Comparison of ENCODE assay signal across 12 cellular contexts in genomic region chr15:66483131-66483566, GRCh38. TPM values are rescaled to one million over a fixed set of nuclear protein-coding genes. Genes with fewer than 3 reads are reported as not detected.
DNase-seq lines count a peak whose midpoint lies in the region; ATAC-seq, FAIRE-seq and TF ChIP-seq lines count a peak whose summit lies in the region.
"Had no signal": no experiment of that assay in that cellular context is flagged by ENCODE, and none has a peak within 500 bp of the region (broad histone marks: within the 10 kb centered on the region; RNA-seq: fewer than 3 reads in every experiment).

No MANE protein-coding gene starts in this region.

- no peak for ATAC-seq in activated CD8-positive, alpha-beta T cell treated with anti-CD3 and anti-CD28 coated beads for 36 hours
- ATAC-seq in activated CD8-positive, alpha-beta T cell treated with anti-CD3 and anti-CD28 coated beads, Interleukin-2, amount 10 ng/mL, durations not matched to agents 7 days and 5 days, result no peak
- ATAC-seq: stimulated activated memory B cell treated with anti-CD40 and anti-IgM and Interleukin-4, amounts not matched to agents 10 μg/mL and 1 μg/mL and 100 μg/mL, for 72 hours had no signal

- no peaks in the 10 kb centered on the region for H3K27me3 Mint-ChIP-seq in activated CD8-positive, alpha-beta T cell treated with anti-CD3 and anti-CD28 coated beads for 36 hours
- H3K27me3 Mint-ChIP-seq in activated CD8-positive, alpha-beta T cell treated with anti-CD3 and anti-CD28 coated beads, Interleukin-2, amount 10 ng/mL, durations not matched to agents 7 days and 5 days (ENCODE audit: low read depth), result no peaks in the 10 kb centered on the region
- no peaks in the 10 kb centered on the region for H3K27me3 Mint-ChIP-seq in activated naive CD4-positive, alpha-beta T cell treated with anti-CD3 and anti-CD28 coated beads for 36 hours (ENCODE audit: low read depth)
- H3K27me3 Mint-ChIP-seq: CD4-positive, alpha-beta T cell; stimulated activated memory B cell treated with anti-CD40 and anti-IgM and Interleukin-4, amounts not matched to agents 10 μg/mL and 1 μg/mL and 100 μg/mL, for 72 hours had no signal

- H3K9ac ChIP-seq in kidney (ENCODE audit: low read length in 2 of 2), result no peak overlapping the region

- H3K27ac ChIP-seq in kidney (ENCODE audit: low read depth in 2 of 2, low read length in 2 of 2), result no peak overlapping the region
- H3K27ac ChIP-seq: SJSA1 had no signal

- no peaks in the 10 kb centered on the region for H3K9me3 Mint-ChIP-seq in activated CD8-positive, alpha-beta T cell treated with anti-CD3 and anti-CD28 coated beads for 36 hours
- H3K9me3 Mint-ChIP-seq in activated CD8-positive, alpha-beta T cell treated with anti-CD3 and anti-CD28 coated beads, Interleukin-2, amount 10 ng/mL, durations not matched to agents 7 days and 5 days (ENCODE audit: insufficient read depth), result no peaks in the 10 kb centered on the region
- no peaks in the 10 kb centered on the region for H3K9me3 Mint-ChIP-seq in activated naive CD4-positive, alpha-beta T cell treated with anti-CD3 and anti-CD28 coated beads for 36 hours
- H3K9me3 Mint-ChIP-seq: CD4-positive, alpha-beta T cell; stimulated activated memory B cell treated with anti-CD40 and anti-IgM and Interleukin-4, amounts not matched to agents 10 μg/mL and 1 μg/mL and 100 μg/mL, for 72 hours had no signal

- H3K9me3 ChIP-seq in kidney (ENCODE audit: control insufficient read depth in 1 of 2, low read length in 2 of 2), result no peaks in the 10 kb centered on the region
- H3K9me3 ChIP-seq: SJSA1 had no signal

- H3K4me1 ChIP-seq in kidney (ENCODE audit: control insufficient read depth in 1 of 2, insufficient read depth in 1 of 2, low read depth in 1 of 2, low read length in 2 of 2), result peaks cover 0 to 2% of the 10 kb centered on the region in 2 donors

- peak overlapping the region; percentile 3 for H3K27ac Mint-ChIP-seq in activated CD8-positive, alpha-beta T cell treated with anti-CD3 and anti-CD28 coated beads for 36 hours
- H3K27ac Mint-ChIP-seq in activated CD8-positive, alpha-beta T cell treated with anti-CD3 and anti-CD28 coated beads, Interleukin-2, amount 10 ng/mL, durations not matched to agents 7 days and 5 days, result no peak overlapping the region
- H3K27ac Mint-ChIP-seq in activated naive CD4-positive, alpha-beta T cell treated with anti-CD3 and anti-CD28 coated beads for 36 hours, result no peak overlapping the region
- H3K27ac Mint-ChIP-seq: stimulated activated memory B cell treated with anti-CD40 and anti-IgM and Interleukin-4, amounts not matched to agents 10 μg/mL and 1 μg/mL and 100 μg/mL, for 72 hours had no signal

- FAIRE-seq in kidney (lab: Jason Lieb, UNC), result no peak

- no peak overlapping the region for H3K4me3 Mint-ChIP-seq in activated CD8-positive, alpha-beta T cell treated with anti-CD3 and anti-CD28 coated beads for 36 hours
- no peak overlapping the region for H3K4me3 Mint-ChIP-seq in activated CD8-positive, alpha-beta T cell treated with anti-CD3 and anti-CD28 coated beads, Interleukin-2, amount 10 ng/mL, durations not matched to agents 7 days and 5 days
- H3K4me3 Mint-ChIP-seq in activated naive CD4-positive, alpha-beta T cell treated with anti-CD3 and anti-CD28 coated beads for 36 hours, result no peak overlapping the region
- H3K4me3 Mint-ChIP-seq: CD4-positive, alpha-beta T cell; stimulated activated memory B cell treated with anti-CD40 and anti-IgM and Interleukin-4, amounts not matched to agents 10 μg/mL and 1 μg/mL and 100 μg/mL, for 72 hours had no signal

- no peak for DNase-seq in activated CD8-positive, alpha-beta T cell treated with anti-CD3 and anti-CD28 coated beads for 36 hours
- DNase-seq in activated CD8-positive, alpha-beta T cell treated with anti-CD3 and anti-CD28 coated beads, Interleukin-2, amount 10 ng/mL, durations not matched to agents 7 days and 5 days, result no peak
- DNase-seq in NCI-H1105 treated with DMSO at 0.1 percent for 48 hours (lab: John Stamatoyannopoulos, UW), result peak; percentile 18
- peak; percentile 48 for DNase-seq in choroid plexus epithelial cell (ENCODE audit: low read depth)
- peak; percentile 31 for DNase-seq in stromal cell of bone marrow (ENCODE audit: low read depth)
- DNase-seq in activated naive CD4-positive, alpha-beta T cell treated with anti-CD3 and anti-CD28 coated beads for 36 hours, result no peak
- DNase-seq in kidney, result no peak
- DNase-seq in dedifferentiated amniotic fluid mesenchymal stem cell (ENCODE audit: extremely low spot score), result no peak
- DNase-seq: activated T-cell treated with anti-CD3 and anti-CD28 coated beads for 4 hours; CD4-positive, alpha-beta T cell had no signal

- H3K36me3 Mint-ChIP-seq in activated CD8-positive, alpha-beta T cell treated with anti-CD3 and anti-CD28 coated beads for 36 hours (ENCODE audit: low read depth), result peaks cover 40% of the 10 kb centered on the region
- peaks cover 52% of the 10 kb centered on the region for H3K36me3 Mint-ChIP-seq in activated CD8-positive, alpha-beta T cell treated with anti-CD3 and anti-CD28 coated beads, Interleukin-2, amount 10 ng/mL, durations not matched to agents 7 days and 5 days (ENCODE audit: low read depth)
- H3K36me3 Mint-ChIP-seq in activated naive CD4-positive, alpha-beta T cell treated with anti-CD3 and anti-CD28 coated beads for 36 hours (ENCODE audit: low read depth), result peaks cover 16% of the 10 kb centered on the region

- TF ChIP-seq CTCF in activated CD8-positive, alpha-beta T cell treated with anti-CD3 and anti-CD28 coated beads for 36 hours (IDR thresholded peaks at IDR 0.05), result no peak
- TF ChIP-seq CTCF in choroid plexus epithelial cell (conservative IDR thresholded peaks at IDR 0.05; ENCODE audit: low read depth, low read length) (no peak), kidney (IDR thresholded peaks at IDR 0.05; ENCODE audit: borderline replicate concordance, extremely low read depth, insufficient read depth) (no peak)

- CTCF ChIA-PET in activated CD8-positive, alpha-beta T cell treated with anti-CD3 and anti-CD28 coated beads for 36 hours (lab: Charles Lee), result no interaction called here
- CTCF ChIA-PET in activated CD8-positive, alpha-beta T cell treated with anti-CD3 and anti-CD28 coated beads, Interleukin-2, amount 10 ng/mL, durations not matched to agents 7 days and 5 days (lab: Charles Lee), result no interaction called here
- CTCF ChIA-PET in activated naive CD4-positive, alpha-beta T cell treated with anti-CD3 and anti-CD28 coated beads for 36 hours (lab: Charles Lee), result no interaction called here

- POLR2A ChIA-PET in activated CD8-positive, alpha-beta T cell treated with anti-CD3 and anti-CD28 coated beads for 36 hours (lab: Charles Lee), result no interaction called here
- POLR2A ChIA-PET in activated CD8-positive, alpha-beta T cell treated with anti-CD3 and anti-CD28 coated beads, Interleukin-2, amount 10 ng/mL, durations not matched to agents 7 days and 5 days (lab: Charles Lee), result no interaction called here

- peaks cover 4 to 5% of the 10 kb centered on the region in 2 donors for H3K36me3 ChIP-seq in kidney (ENCODE audit: control insufficient read depth in 1 of 2, insufficient read depth in 2 of 2, low read length in 2 of 2)

- H3K4me1 Mint-ChIP-seq in activated CD8-positive, alpha-beta T cell treated with anti-CD3 and anti-CD28 coated beads for 36 hours (ENCODE audit: low read depth), result peaks cover 3% of the 10 kb centered on the region
- H3K4me1 Mint-ChIP-seq in activated CD8-positive, alpha-beta T cell treated with anti-CD3 and anti-CD28 coated beads, Interleukin-2, amount 10 ng/mL, durations not matched to agents 7 days and 5 days (ENCODE audit: low read depth), result peaks cover 2% of the 10 kb centered on the region
- H3K4me1 Mint-ChIP-seq in activated naive CD4-positive, alpha-beta T cell treated with anti-CD3 and anti-CD28 coated beads for 36 hours (ENCODE audit: low read depth), result no peaks in the 10 kb centered on the region
- H3K4me1 Mint-ChIP-seq: stimulated activated memory B cell treated with anti-CD40 and anti-IgM and Interleukin-4, amounts not matched to agents 10 μg/mL and 1 μg/mL and 100 μg/mL, for 72 hours had no signal

- H3K4me3 ChIP-seq in choroid plexus epithelial cell (ENCODE audit: low read depth, low read length) (no peak overlapping the region), kidney (ENCODE audit: low read length in 2 of 2) (no peak overlapping the region)
- H3K4me3 ChIP-seq: SJSA1 had no signal

- intact Hi-C loops in activated CD8-positive, alpha-beta T cell treated with anti-CD3 and anti-CD28 coated beads for 36 hours (cut with micrococcal nuclease), result no loop called here
- intact Hi-C loops in activated naive CD4-positive, alpha-beta T cell treated with anti-CD3 and anti-CD28 coated beads for 36 hours (cut with micrococcal nuclease), result no loop called here
- intact Hi-C loops in kidney (cut with DNase I), result no loop called here

RNA-seq across cellular contexts. Expression of gene SNAPC5, which starts 14.4 kb away (rescaled TPM):
- 10 to 100 TPM; 27.7 to 31.4 TPM for total RNA-seq in activated CD8-positive, alpha-beta T cell treated with anti-CD3 and anti-CD28 coated beads for 36 hours
- 10 to 100 TPM; 25.0 to 25.7 TPM for total RNA-seq in activated CD8-positive, alpha-beta T cell treated with anti-CD3 and anti-CD28 coated beads, Interleukin-2, amount 10 ng/mL, durations not matched to agents 7 days and 5 days
- total RNA-seq in activated naive CD4-positive, alpha-beta T cell treated with anti-CD3 and anti-CD28 coated beads for 36 hours, result 10 to 100 TPM; 23.7 to 23.9 TPM
- total RNA-seq in kidney, result 29.6 TPM
- 49.6 TPM for polyA plus RNA-seq in kidney (ENCODE audit: insufficient read depth, low read depth, low replicate concordance)

RNA-seq across cellular contexts. Expression of gene RPL4, which starts 21.5 kb away (rescaled TPM):
- total RNA-seq in activated CD8-positive, alpha-beta T cell treated with anti-CD3 and anti-CD28 coated beads for 36 hours, result 1,000 to 10,000 TPM; 5,254 to 5,310 TPM
- total RNA-seq in activated CD8-positive, alpha-beta T cell treated with anti-CD3 and anti-CD28 coated beads, Interleukin-2, amount 10 ng/mL, durations not matched to agents 7 days and 5 days, result 1,000 to 10,000 TPM; 2,498 to 2,528 TPM
- 1,000 to 10,000 TPM; 6,298 to 6,391 TPM for total RNA-seq in activated naive CD4-positive, alpha-beta T cell treated with anti-CD3 and anti-CD28 coated beads for 36 hours
- 1,774 TPM for total RNA-seq in kidney
- polyA plus RNA-seq in kidney (ENCODE audit: insufficient read depth, low read depth, low replicate concordance), result 2,001 TPM

RNA-seq across cellular contexts. Expression of gene ZWILCH, which starts 22.0 kb away (rescaled TPM):
- 10 to 100 TPM; 29.9 to 30.2 TPM for total RNA-seq in activated CD8-positive, alpha-beta T cell treated with anti-CD3 and anti-CD28 coated beads for 36 hours
- 10 to 100 TPM; 37.2 to 44.8 TPM for total RNA-seq in activated CD8-positive, alpha-beta T cell treated with anti-CD3 and anti-CD28 coated beads, Interleukin-2, amount 10 ng/mL, durations not matched to agents 7 days and 5 days
- total RNA-seq in activated naive CD4-positive, alpha-beta T cell treated with anti-CD3 and anti-CD28 coated beads for 36 hours, result 10 to 100 TPM; 21.6 to 23.3 TPM
- total RNA-seq in kidney, result 9.0 TPM
- 3.0 TPM for polyA plus RNA-seq in kidney (ENCODE audit: insufficient read depth, low read depth, low replicate concordance)

Comparison
In these comparisons a context has a peak if more than half of its experiments do, and no peak if none do; other contexts are left out.
1. DNase-seq: peak in NCI-H1105 treated with DMSO at 0.1 percent for 48 hours (single experiment), choroid plexus epithelial cell (single experiment) and stromal cell of bone marrow (single experiment); none in activated CD8-positive, alpha-beta T cell treated with anti-CD3 and anti-CD28 coated beads for 36 hours (single experiment), activated CD8-positive, alpha-beta T cell treated with anti-CD3 and anti-CD28 coated beads, Interleukin-2, amount 10 ng/mL, durations not matched to agents 7 days and 5 days (single experiment), activated naive CD4-positive, alpha-beta T cell treated with anti-CD3 and anti-CD28 coated beads for 36 hours (single experiment), kidney (single experiment) and dedifferentiated amniotic fluid mesenchymal stem cell (single experiment).